ENCODE assay signal across 15 cellular contexts in genomic region chr4:126748736-126749135, GRCh38.
DNase-seq lines count a peak whose midpoint lies in the region; TF ChIP-seq lines count a peak whose summit lies in the region.
"Had no signal": no experiment of that assay in that cellular context is flagged by ENCODE, and none has a peak within 500 bp of the region (broad histone marks: within the 10 kb centered on the region; RNA-seq: fewer than 3 reads in every experiment).

No MANE protein-coding gene starts in this region.

- peak; percentile 51 for DNase-seq in HCEC 1CT
- DNase-seq in amniotic epithelial cell (ENCODE audit: low read depth) = peak; percentile 48
- DNase-seq in fibroblast of mammary gland (ENCODE audit: low read depth) = peak; percentile 80
- DNase-seq in superior temporal gyrus (ENCODE audit: extremely low spot score) = peak; percentile 15
- DNase-seq in stimulated activated CD8-positive, alpha-beta memory T cell treated with anti-CD3 and anti-CD28 coated beads, Interleukin-4, amount 100 ng/mL, for 48 hours = no peak
- DNase-seq in G401 (ENCODE audit: low spot score) = no peak
- DNase-seq in head of caudate nucleus = no peak
- DNase-seq: CD8-positive, alpha-beta T cell; DMS 273 treated with DMSO at 0.1 percent for 48 hours; H9; NCI-H1092; NCI-H2171; NCI-H82; Right ventricle myocardium superior; SK-N-SH had no signal

- no peak for TF ChIP-seq CTCF in fibroblast of mammary gland (conservative IDR thresholded peaks at IDR 0.05; ENCODE audit: control insufficient read depth, insufficient read depth, low read depth, low read length)

- intact Hi-C loops in head of caudate nucleus (cut with DNase I) = no loop called here

- in situ Hi-C loops in G401 (cut with HindIII; ENCODE audit: low sequenced_read_pairs) = no loop called here

- H3K4me3 ChIP-seq in fibroblast of mammary gland (ENCODE audit: control insufficient read depth, low read depth, low read length) = no peak overlapping the region

Comparison
In these comparisons a context has a peak if more than half of its experiments do, and no peak if none do; other contexts are left out.
1. DNase-seq: peak in HCEC 1CT (single experiment), amniotic epithelial cell (single experiment), fibroblast of mammary gland (single experiment) and superior temporal gyrus (single experiment); none in stimulated activated CD8-positive, alpha-beta memory T cell treated with anti-CD3 and anti-CD28 coated beads, Interleukin-4, amount 100 ng/mL, for 48 hours (single experiment), G401 (single experiment) and head of caudate nucleus (0 of 42).